ENCODE assay signal across 1 cellular context in the genomic region with DNA sequence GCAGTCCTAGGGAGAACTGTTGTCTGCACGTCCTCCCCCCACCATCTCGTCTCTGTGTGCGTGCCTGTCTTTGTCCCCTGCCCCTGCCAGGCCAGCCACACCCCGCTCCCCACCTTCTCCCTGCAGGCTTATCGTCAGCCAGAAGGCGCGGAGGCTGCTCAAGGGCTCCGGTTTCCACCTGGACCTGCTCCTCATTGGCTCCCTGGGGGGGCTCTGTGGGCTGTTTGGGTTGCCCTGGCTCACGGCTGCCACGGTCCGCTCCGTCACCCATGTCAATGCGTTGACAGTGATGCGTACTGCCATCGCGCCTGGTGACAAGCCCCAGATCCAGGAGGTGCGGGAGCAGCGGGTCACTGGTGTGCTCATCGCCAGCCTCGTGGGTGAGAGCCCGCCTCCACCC.
TF ChIP-seq lines count a peak whose summit lies in the region.

No MANE protein-coding gene starts in this region.

TF ChIP-seq in HepG2, 621 proteins besides CTCF, POLR2A, EP300 and RAD21:
- TF ChIP-seq GLI4 (CRISPR knock-in tag; IDR thresholded peaks at IDR 0.05; ENCODE audit: borderline replicate concordance) (no peak), FOXP1 (IDR thresholded peaks at IDR 0.05) (no peak), FOXP1 (CRISPR knock-in tag; IDR thresholded peaks at IDR 0.05) (no peak), STAG1 (CRISPR knock-in tag; IDR thresholded peaks at IDR 0.05) (no peak), ZNF772 (CRISPR knock-in tag; IDR thresholded peaks at IDR 0.05) (no peak), SRSF9 (IDR thresholded peaks at IDR 0.05; ENCODE audit: borderline replicate concordance, insufficient read depth, low read depth, low read length, poor library complexity, severe bottlenecking) (no peak), FOXK2 (IDR thresholded peaks at IDR 0.05) (no peak), GTF2F1 (IDR thresholded peaks at IDR 0.05; ENCODE audit: low read length) (no peak), ATRX (CRISPR knock-in tag; IDR thresholded peaks at IDR 0.05; ENCODE audit: borderline replicate concordance) (no peak), CAMTA2 (CRISPR knock-in tag; IDR thresholded peaks at IDR 0.05; ENCODE audit: borderline replicate concordance) (no peak)
- TF ChIP-seq, protein P1, sequence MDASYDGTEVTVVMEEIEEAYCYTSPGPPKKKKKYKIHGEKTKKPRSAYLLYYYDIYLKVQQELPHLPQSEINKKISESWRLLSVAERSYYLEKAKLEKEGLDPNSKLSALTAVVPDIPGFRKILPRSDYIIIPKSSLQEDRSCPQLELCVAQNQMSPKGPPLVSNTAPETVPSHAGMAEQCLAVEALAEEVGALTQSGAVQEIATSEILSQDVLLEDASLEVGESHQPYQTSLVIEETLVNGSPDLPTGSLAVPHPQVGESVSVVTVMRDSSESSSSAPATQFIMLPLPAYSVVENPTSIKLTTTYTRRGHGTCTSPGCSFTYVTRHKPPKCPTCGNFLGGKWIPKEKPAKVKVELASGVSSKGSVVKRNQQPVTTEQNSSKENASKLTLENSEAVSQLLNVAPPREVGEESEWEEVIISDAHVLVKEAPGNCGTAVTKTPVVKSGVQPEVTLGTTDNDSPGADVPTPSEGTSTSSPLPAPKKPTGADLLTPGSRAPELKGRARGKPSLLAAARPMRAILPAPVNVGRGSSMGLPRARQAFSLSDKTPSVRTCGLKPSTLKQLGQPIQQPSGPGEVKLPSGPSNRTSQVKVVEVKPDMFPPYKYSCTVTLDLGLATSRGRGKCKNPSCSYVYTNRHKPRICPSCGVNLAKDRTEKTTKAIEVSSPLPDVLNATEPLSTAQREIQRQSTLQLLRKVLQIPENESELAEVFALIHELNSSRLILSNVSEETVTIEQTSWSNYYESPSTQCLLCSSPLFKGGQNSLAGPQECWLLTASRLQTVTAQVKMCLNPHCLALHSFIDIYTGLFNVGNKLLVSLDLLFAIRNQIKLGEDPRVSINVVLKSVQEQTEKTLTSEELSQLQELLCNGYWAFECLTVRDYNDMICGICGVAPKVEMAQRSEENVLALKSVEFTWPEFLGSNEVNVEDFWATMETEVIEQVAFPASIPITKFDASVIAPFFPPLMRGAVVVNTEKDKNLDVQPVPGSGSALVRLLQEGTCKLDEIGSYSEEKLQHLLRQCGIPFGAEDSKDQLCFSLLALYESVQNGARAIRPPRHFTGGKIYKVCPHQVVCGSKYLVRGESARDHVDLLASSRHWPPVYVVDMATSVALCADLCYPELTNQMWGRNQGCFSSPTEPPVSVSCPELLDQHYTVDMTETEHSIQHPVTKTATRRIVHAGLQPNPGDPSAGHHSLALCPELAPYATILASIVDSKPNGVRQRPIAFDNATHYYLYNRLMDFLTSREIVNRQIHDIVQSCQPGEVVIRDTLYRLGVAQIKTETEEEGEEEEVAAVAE (CRISPR knock-in tag; IDR thresholded peaks at IDR 0.05; ENCODE audit: borderline replicate concordance), result no peak
- TF ChIP-seq, protein P2, sequence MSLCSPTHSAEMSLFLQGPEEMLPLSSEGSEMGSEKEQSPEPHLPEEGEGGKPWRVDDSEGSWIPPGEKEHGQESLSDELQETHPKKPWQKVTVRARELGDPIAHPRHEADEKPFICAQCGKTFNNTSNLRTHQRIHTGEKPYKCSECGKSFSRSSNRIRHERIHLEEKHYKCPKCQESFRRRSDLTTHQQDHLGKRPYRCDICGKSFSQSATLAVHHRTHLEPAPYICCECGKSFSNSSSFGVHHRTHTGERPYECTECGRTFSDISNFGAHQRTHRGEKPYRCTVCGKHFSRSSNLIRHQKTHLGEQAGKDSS (CRISPR knock-in tag; IDR thresholded peaks at IDR 0.05; ENCODE audit: borderline replicate concordance, low read depth), result no peak
